Comparison of ENCODE assay signal across 8 cellular contexts in genomic region chr4:122732329-122733026, GRCh38. TPM values are rescaled to one million over a fixed set of nuclear protein-coding genes. Genes with fewer than 3 reads are reported as not detected.
DNase-seq lines count a peak whose midpoint lies in the region; ATAC-seq and TF ChIP-seq lines count a peak whose summit lies in the region.

TSS of gene BBS12 (plus strand) at chr4:122732704. CDS start at chr4:122741893, 9,189 bp downstream.

- H3K27ac Mint-ChIP-seq in naive thymus-derived CD8-positive, alpha-beta T cell = peak within 1 kb of the TSS; percentile 90 to 99 (median 99)
- H3K27ac Mint-ChIP-seq in stimulated activated naive B cell treated with anti-CD40 and anti-IgM and Interleukin-4, amounts not matched to agents 10 μg/mL and 1 μg/mL and 100 μg/mL, for 72 hours = peak within 1 kb of the TSS; percentile 95

- DNase-seq in ELR (ENCODE audit: low read depth) = peak; percentile 99
- peak; percentile 96 for DNase-seq in H7
- peak; percentile 96 for DNase-seq in LoVo (ENCODE audit: low spot score)
- peak; percentile 100 for DNase-seq in RWPE1 (ENCODE audit: low spot score)
- peak; percentile 97 for DNase-seq in activated T-helper 9 cell treated with anti-CD3 and anti-CD28 coated beads, Interleukin-2, amount 50 U/mL, for 16 hours (ENCODE audit: low read depth)
- peak; percentile 100 for DNase-seq in fibroblast of peridontal ligament (ENCODE audit: extremely low read depth)
- DNase-seq in naive thymus-derived CD8-positive, alpha-beta T cell = peak; percentile 92 to 100 (median 99)
- peak; percentile 100 for DNase-seq in stimulated activated naive B cell treated with anti-CD40 and anti-IgM and Interleukin-4, amounts not matched to agents 10 μg/mL and 1 μg/mL and 100 μg/mL, for 72 hours

- H3K36me3 Mint-ChIP-seq in naive thymus-derived CD8-positive, alpha-beta T cell = peaks cover 7 to 9% (median 7%) of the 10 kb centered on the region in 3 donors
- H3K36me3 Mint-ChIP-seq in stimulated activated naive B cell treated with anti-CD40 and anti-IgM and Interleukin-4, amounts not matched to agents 10 μg/mL and 1 μg/mL and 100 μg/mL, for 72 hours = peaks cover 7 to 10% of the 10 kb centered on the region in 2 donors

- peak within 1 kb of the TSS; percentile 62 for H3K4me3 ChIP-seq in H7 (ENCODE audit: insufficient read depth, low read depth, low read length)

- peak; percentile 96 for ATAC-seq in naive thymus-derived CD8-positive, alpha-beta T cell
- ATAC-seq in stimulated activated naive B cell treated with anti-CD40 and anti-IgM and Interleukin-4, amounts not matched to agents 10 μg/mL and 1 μg/mL and 100 μg/mL, for 72 hours (replicated peaks) = peak; percentile 98 to 99

- no peaks in the 10 kb centered on the region for H3K27me3 ChIP-seq in H7 (ENCODE audit: control insufficient read depth, insufficient read depth, low read length)

- POLR2A ChIA-PET in RWPE1 (lab: Yijun Ruan, JAX; ENCODE audit: low non-redundant PET) = interaction anchor here (0.6 kb wide), 1 partner anchor 154 kb away, joined by 3 read pairs; no protein-coding TSS in a partner anchor
- POLR2A ChIA-PET in naive thymus-derived CD8-positive, alpha-beta T cell (lab: Charles Lee) = interaction anchor here (1.0 to 1.4 kb wide), 2 partner anchors 15 to 190 kb away, joined by 3 to 6 read pairs; partner anchors contain the start of gene NUDT6

- H3K4me3 Mint-ChIP-seq in naive thymus-derived CD8-positive, alpha-beta T cell = peak within 1 kb of the TSS; percentile 94 to 100 (median 98)
- peak within 1 kb of the TSS; percentile 90 to 97 for H3K4me3 Mint-ChIP-seq in stimulated activated naive B cell treated with anti-CD40 and anti-IgM and Interleukin-4, amounts not matched to agents 10 μg/mL and 1 μg/mL and 100 μg/mL, for 72 hours

- H3K27me3 Mint-ChIP-seq in naive thymus-derived CD8-positive, alpha-beta T cell = no peaks in the 10 kb centered on the region
- H3K27me3 Mint-ChIP-seq in stimulated activated naive B cell treated with anti-CD40 and anti-IgM and Interleukin-4, amounts not matched to agents 10 μg/mL and 1 μg/mL and 100 μg/mL, for 72 hours = no peaks in the 10 kb centered on the region

- peaks cover 8 to 24% (median 22%) of the 10 kb centered on the region in 4 donors for H3K4me1 Mint-ChIP-seq in naive thymus-derived CD8-positive, alpha-beta T cell
- peaks cover 3 to 10% of the 10 kb centered on the region in 2 donors for H3K4me1 Mint-ChIP-seq in stimulated activated naive B cell treated with anti-CD40 and anti-IgM and Interleukin-4, amounts not matched to agents 10 μg/mL and 1 μg/mL and 100 μg/mL, for 72 hours

- H3K27ac ChIP-seq in RWPE1 = peak within 1 kb of the TSS; percentile 89

- CTCF ChIA-PET in RWPE1 (lab: Yijun Ruan, JAX) = interaction anchor here (0.7 to 1.8 kb wide), 5 partner anchors 12 to 182 kb away, joined by 3 to 10 read pairs (median 4); no protein-coding TSS in a partner anchor

- peak; percentile 42; the same call in 1 of the 2 replicates for TF ChIP-seq CTCF in RWPE1 (conservative IDR thresholded peaks at IDR 0.05; ENCODE audit: low read depth)

- no peaks in the 10 kb centered on the region for H3K36me3 ChIP-seq in H7 (replicated peaks; ENCODE audit: control insufficient read depth, insufficient read depth, low read length)

- peaks cover 0 to 7% (median 0%) of the 10 kb centered on the region in 9 donors for H3K9me3 Mint-ChIP-seq in naive thymus-derived CD8-positive, alpha-beta T cell
- H3K9me3 Mint-ChIP-seq in stimulated activated naive B cell treated with anti-CD40 and anti-IgM and Interleukin-4, amounts not matched to agents 10 μg/mL and 1 μg/mL and 100 μg/mL, for 72 hours = peaks cover 0 to 4% of the 10 kb centered on the region in 2 donors

RNA-seq across cellular contexts. Expression of gene BBS12, which starts in this region (rescaled TPM):
- 2.3 and 2.4 TPM in 2 replicates for total RNA-seq in H7 (2014; rRNA removed; shearing (Covaris generic))
- total RNA-seq in naive thymus-derived CD8-positive, alpha-beta T cell = 1 to 10 TPM; 1.9 to 2.4 TPM
- 1 to 10 TPM in 2 of 3 donors, under 1 TPM in 1; 0.46 to 1.5 (median 1.1) TPM for polyA plus RNA-seq in naive thymus-derived CD8-positive, alpha-beta T cell

Comparison
In these comparisons a context has a peak if more than half of its experiments do, and no peak if none do; other contexts are left out.
1. Peak in every context shown above with its lines: DNase-seq, ATAC-seq, H3K4me3 ChIP-seq and H3K27ac ChIP-seq.